8 cellular contexts compared by ENCODE assay signal in the genomic region with DNA sequence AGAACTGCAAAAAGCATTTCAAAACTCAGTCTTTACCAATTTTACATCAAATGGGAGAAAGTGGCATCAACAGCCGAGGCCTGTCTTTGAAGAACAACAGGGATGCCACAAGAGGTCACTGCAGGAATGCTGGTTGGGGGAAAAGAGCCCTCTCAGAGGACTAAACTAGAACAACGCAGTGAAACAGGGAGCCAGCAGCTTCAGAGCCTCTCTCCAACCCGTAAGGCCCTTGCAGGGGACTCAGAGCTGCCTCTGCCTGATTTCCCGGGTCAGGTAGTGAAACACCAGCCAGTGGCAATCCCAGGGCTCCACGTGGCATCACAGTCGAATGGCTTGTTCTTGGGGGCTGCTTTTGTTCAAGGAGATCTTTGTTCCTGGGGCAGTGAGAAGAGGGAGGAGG. TPM values are rescaled to one million over a fixed set of nuclear protein-coding genes. Genes with fewer than 3 reads are reported as not detected.
DNase-seq lines count a peak whose midpoint lies in the region; ATAC-seq and TF ChIP-seq lines count a peak whose summit lies in the region.

No MANE protein-coding gene starts in this region.

- intact Hi-C loops in CD14-positive monocyte (cut with micrococcal nuclease), result no loop called here

- H3K27me3 Mint-ChIP-seq in CD14-positive monocyte (ENCODE audit: low read depth in 3 of 3), result peaks cover 0 to 7% (median 5%) of the 10 kb centered on the region in 3 donors

- no peak for TF ChIP-seq EP300 in Ishikawa (IDR thresholded peaks at IDR 0.05; ENCODE audit: borderline replicate concordance)

- no peak for ATAC-seq in HG03139 (IDR thresholded peaks at IDR 0.05; ENCODE audit: unreplicated experiment)

- peak; percentile 69 for TF ChIP-seq CTCF in fibroblast of pulmonary artery (IDR thresholded peaks at IDR 0.05; ENCODE audit: low read length, missing control alignments)
- TF ChIP-seq CTCF in CD14-positive monocyte (IDR thresholded peaks at IDR 0.05), result no peak

- H3K9me3 Mint-ChIP-seq in CD14-positive monocyte, result no peaks in the 10 kb centered on the region

- H3K4me3 Mint-ChIP-seq in CD14-positive monocyte, result no peak overlapping the region

- no peaks in the 10 kb centered on the region for H3K36me3 Mint-ChIP-seq in CD14-positive monocyte

- H3K4me1 Mint-ChIP-seq in CD14-positive monocyte, result no peaks in the 10 kb centered on the region

- peak; percentile 85 for TF ChIP-seq RAD21 in Ishikawa (IDR thresholded peaks at IDR 0.05; ENCODE audit: low read depth)

- DNase-seq in NCI-H1105 treated with DMSO at 0.1 percent for 48 hours (lab: John Stamatoyannopoulos, UW) (peak; percentile 4), NCI-H1105 (lab: John Stamatoyannopoulos, UW) (no peak), SK-N-DZ (ENCODE audit: low spot score) (peak; percentile 47), fibroblast of pulmonary artery (ENCODE audit: low read depth) (peak; percentile 85), non-pigmented ciliary epithelial cell (ENCODE audit: low read depth) (peak; percentile 42), CD14-positive monocyte (ENCODE audit: low spot score) (no peak)

- no peak overlapping the region for H3K27ac Mint-ChIP-seq in CD14-positive monocyte

- H3K4me3 ChIP-seq in fibroblast of pulmonary artery (replicated peaks; ENCODE audit: low read depth, low read length), result no peak overlapping the region

TF ChIP-seq in Ishikawa, 13 proteins besides CTCF, POLR2A, EP300 and RAD21:
- TF ChIP-seq TCF12 (IDR thresholded peaks at IDR 0.05; ENCODE audit: low read depth) (no peak), TAF1 (IDR thresholded peaks at IDR 0.05; ENCODE audit: low read depth) (no peak), NFIC (IDR thresholded peaks at IDR 0.05) (no peak), FOXM1 (IDR thresholded peaks at IDR 0.05; ENCODE audit: borderline replicate concordance, low read depth) (no peak), CEBPB (IDR thresholded peaks at IDR 0.05) (no peak)
- TF ChIP-seq, protein P1, sequence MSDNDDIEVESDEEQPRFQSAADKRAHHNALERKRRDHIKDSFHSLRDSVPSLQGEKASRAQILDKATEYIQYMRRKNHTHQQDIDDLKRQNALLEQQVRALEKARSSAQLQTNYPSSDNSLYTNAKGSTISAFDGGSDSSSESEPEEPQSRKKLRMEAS (IDR thresholded peaks at IDR 0.05), result no peak
- TF ChIP-seq, protein P2, sequence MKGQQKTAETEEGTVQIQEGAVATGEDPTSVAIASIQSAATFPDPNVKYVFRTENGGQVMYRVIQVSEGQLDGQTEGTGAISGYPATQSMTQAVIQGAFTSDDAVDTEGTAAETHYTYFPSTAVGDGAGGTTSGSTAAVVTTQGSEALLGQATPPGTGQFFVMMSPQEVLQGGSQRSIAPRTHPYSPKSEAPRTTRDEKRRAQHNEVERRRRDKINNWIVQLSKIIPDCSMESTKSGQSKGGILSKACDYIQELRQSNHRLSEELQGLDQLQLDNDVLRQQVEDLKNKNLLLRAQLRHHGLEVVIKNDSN (IDR thresholded peaks at IDR 0.05), result no peak

RNA-seq across cellular contexts. Expression of gene KCNK16, which starts 55.0 kb away (rescaled TPM):
- polyA plus RNA-seq in SK-N-DZ (2014; cell fraction: cytosol; rRNA removed), result not detected in 2 replicates
- not detected in 2 replicates for polyA plus RNA-seq in SK-N-DZ (2014; cell fraction: nucleus; rRNA removed)
- polyA plus RNA-seq in CD14-positive monocyte, result not detected

Comparison
In these comparisons a context has a peak if more than half of its experiments do, and no peak if none do; other contexts are left out.
1. DNase-seq: peak in NCI-H1105 treated with DMSO at 0.1 percent for 48 hours (single experiment), SK-N-DZ (single experiment), fibroblast of pulmonary artery (single experiment) and non-pigmented ciliary epithelial cell (single experiment); none in NCI-H1105 (single experiment) and CD14-positive monocyte (single experiment).